7 cellular contexts compared by ENCODE assay signal in the genomic region with DNA sequence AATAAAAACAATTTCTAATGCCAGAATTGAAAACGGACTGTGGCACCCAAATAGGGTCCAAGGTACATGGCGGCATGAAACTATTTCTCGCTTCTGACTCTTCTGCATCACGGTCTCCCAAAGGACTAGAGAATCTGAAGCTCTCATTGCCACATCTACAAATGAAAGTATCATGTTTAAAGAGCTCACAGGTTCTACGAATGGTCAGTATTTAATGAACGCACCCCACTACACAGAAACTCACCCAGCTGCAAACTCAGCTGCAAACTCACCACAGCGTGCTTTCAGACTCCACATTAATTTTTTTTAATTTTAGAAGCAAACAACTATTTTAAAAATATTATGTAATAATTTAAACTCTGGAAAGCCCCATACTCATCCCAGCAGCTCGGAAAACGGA. TPM values are rescaled to one million over a fixed set of nuclear protein-coding genes. Genes with fewer than 3 reads are reported as not detected.
DNase-seq lines count a peak whose midpoint lies in the region; ATAC-seq, FAIRE-seq and TF ChIP-seq lines count a peak whose summit lies in the region.

No MANE protein-coding gene starts in this region.

- BruUV-seq in MCF 10A (replicated peaks; lab: Mats Ljungman, UMichigan), result no TSS peak

- H3K36me3 Mint-ChIP-seq in IgD-negative memory B cell (peaks cover 3% of the 10 kb centered on the region), MCF 10A (ENCODE audit: insufficient read depth, unreplicated experiment) (peaks cover 26% of the 10 kb centered on the region)

- intact Hi-C loops in MCF 10A (cut with micrococcal nuclease), result loop anchor here (1.0 to 5.0 kb wide), 3 partner anchors 51 to 246 kb away; no protein-coding TSS in a partner anchor

- ATAC-seq in GM19035 (IDR thresholded peaks at IDR 0.05; ENCODE audit: unreplicated experiment), result no peak

- peak; percentile 39 for FAIRE-seq in GM18507 (lab: Jason Lieb, UNC)

- H3K4me1 ChIP-seq in mononuclear cell (ENCODE audit: insufficient read depth, low read length), result peaks cover 51% of the 10 kb centered on the region

- CTCF ChIA-PET in MCF 10A (lab: Yijun Ruan, JAX), result interaction anchor here (0.6 to 1.2 kb wide), 7 partner anchors 17 to 118 kb away, joined by 3 to 5 read pairs (median 3); partner anchors contain the start of gene RNU4ATAC

- peak overlapping the region; percentile 85 for H3K4me3 ChIP-seq in mononuclear cell (ENCODE audit: low read length)

- no peaks in the 10 kb centered on the region for H3K27me3 ChIP-seq in mononuclear cell (ENCODE audit: insufficient read depth, low read length)

- H3K4me3 Mint-ChIP-seq in IgD-negative memory B cell (peak overlapping the region; percentile 99 to 100 (median 100)), MCF 10A (ENCODE audit: unreplicated experiment) (peak overlapping the region; percentile 89)

- no peaks in the 10 kb centered on the region for H3K27me3 Mint-ChIP-seq in IgD-negative memory B cell
- H3K27me3 Mint-ChIP-seq in MCF 10A (ENCODE audit: insufficient read depth, unreplicated experiment), result no peaks in the 10 kb centered on the region

- no peaks in the 10 kb centered on the region for H3K9me3 ChIP-seq in mononuclear cell (ENCODE audit: low read depth, low read length)

- POLR2A ChIA-PET in MCF 10A (lab: Yijun Ruan, JAX), result interaction anchor here (0.7 to 5.6 kb wide), 22 partner anchors 8 to 168 kb away, joined by 3 to 141 read pairs (median 8); partner anchors contain the start of gene RNU4ATAC

- no peak for TF ChIP-seq CTCF in MCF 10A (IDR thresholded peaks at IDR 0.05; ENCODE audit: unreplicated experiment)

- H3K27ac Mint-ChIP-seq in IgD-negative memory B cell (peak overlapping the region; percentile 99 to 100 (median 100)), MCF 10A (ENCODE audit: low read depth, unreplicated experiment) (peak overlapping the region; percentile 97)

- H3K4me1 Mint-ChIP-seq in IgD-negative memory B cell, result peaks cover 32 to 44% (median 43%) of the 10 kb centered on the region in 3 donors
- H3K4me1 Mint-ChIP-seq in MCF 10A (ENCODE audit: insufficient read depth, unreplicated experiment), result peaks cover 26% of the 10 kb centered on the region

- DNase-seq in GM18507 (ENCODE audit: extremely low spot score, insufficient read length, low read depth) (no peak), MCF 10A (ENCODE audit: unreplicated experiment) (peak; percentile 26), HuH-7.5 (ENCODE audit: low spot score) (no peak), putamen (ENCODE audit: low spot score) (no peak)

- H3K9me3 Mint-ChIP-seq in IgD-negative memory B cell, result no peaks in the 10 kb centered on the region
- H3K9me3 Mint-ChIP-seq in MCF 10A (ENCODE audit: unreplicated experiment), result no peaks in the 10 kb centered on the region

RNA-seq across cellular contexts. Expression of gene CLASP1, which starts 1.1 kb away (rescaled TPM):
- polyA plus RNA-seq in IgD-negative memory B cell, result 16.0 TPM
- 76.5 and 81.9 TPM in 2 replicates for total RNA-seq in MCF 10A (2022)
- 74.6 TPM for total RNA-seq in mononuclear cell
